ENCODE assay signal across 7 cellular contexts in the genomic region with DNA sequence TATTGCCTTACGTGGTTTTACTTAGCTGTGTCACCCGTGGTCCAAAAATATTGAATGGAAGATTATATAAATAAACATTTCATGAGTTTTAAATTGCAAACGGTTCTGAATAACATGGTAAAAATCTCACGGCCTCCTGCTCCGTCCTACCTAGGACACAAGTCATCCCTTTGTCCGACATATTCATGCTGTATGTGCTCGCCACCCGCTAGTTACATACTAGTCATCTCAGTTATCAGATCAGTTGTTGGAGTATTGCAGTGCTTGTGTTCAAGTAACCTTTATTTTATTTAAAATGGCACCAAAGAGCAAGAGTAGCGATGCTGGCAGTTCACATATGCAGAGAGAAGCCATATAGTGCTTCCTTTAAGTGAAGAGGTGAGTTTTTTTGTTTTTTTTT. TPM values are rescaled to one million over a fixed set of nuclear protein-coding genes. Genes with fewer than 3 reads are reported as not detected.
DNase-seq lines count a peak whose midpoint lies in the region; TF ChIP-seq lines count a peak whose summit lies in the region.
"Not testable (repeated sequence)": the region's sequence is repeated elsewhere in the genome, so short reads cannot be mapped to it uniquely, and the experiment has no call there.

No MANE protein-coding gene starts in this region.

- H4K20me1 ChIP-seq in GM23248 (ENCODE audit: insufficient read depth), result not testable (repeated sequence)

- not testable (repeated sequence) for H3K9ac ChIP-seq in GM23248

- not testable (repeated sequence) for H3K36me3 ChIP-seq in GM23248 (ENCODE audit: low read depth); neutrophil

- not testable (repeated sequence) for H3F3A ChIP-seq in GM23248 (ENCODE audit: insufficient read depth)

- DNase-seq in GM23248 (peak; percentile 5), NCI-H82 (lab: John Stamatoyannopoulos, UW) (peak; percentile 49), choroid plexus epithelial cell (ENCODE audit: low read depth) (peak; percentile 17), inferior parietal cortex (ENCODE audit: extremely low spot score) (peak; percentile 6)
- DNase-seq in activated CD4-positive, alpha-beta T cell treated with anti-CD3 and anti-CD28 coated beads, Interleukin-2, amount 10 ng/mL, durations not matched to agents 7 days and 5 days, result not testable (repeated sequence)

- H3K27me3 Mint-ChIP-seq in activated CD4-positive, alpha-beta T cell treated with anti-CD3 and anti-CD28 coated beads, Interleukin-2, amount 10 ng/mL, durations not matched to agents 7 days and 5 days; activated naive CD8-positive, alpha-beta T cell: not testable (repeated sequence)

- not testable (repeated sequence) for H3K4me3 Mint-ChIP-seq in activated CD4-positive, alpha-beta T cell treated with anti-CD3 and anti-CD28 coated beads, Interleukin-2, amount 10 ng/mL, durations not matched to agents 7 days and 5 days; activated naive CD8-positive, alpha-beta T cell

- H3K9me3 Mint-ChIP-seq in activated CD4-positive, alpha-beta T cell treated with anti-CD3 and anti-CD28 coated beads, Interleukin-2, amount 10 ng/mL, durations not matched to agents 7 days and 5 days; activated naive CD8-positive, alpha-beta T cell (ENCODE audit: low read depth): not testable (repeated sequence)

- H3K27me3 ChIP-seq in GM23248 (replicated peaks; ENCODE audit: insufficient read depth); neutrophil: not testable (repeated sequence)

- H3K27ac ChIP-seq in GM23248, result not testable (repeated sequence)
- peak overlapping the region; percentile 70 for H3K27ac ChIP-seq in neutrophil

- H3K9me2 ChIP-seq in GM23248 (ENCODE audit: insufficient read depth), result not testable (repeated sequence)

- H2AFZ ChIP-seq in GM23248, result not testable (repeated sequence)

- WGBS in GM23248 (ENCODE audit: low coverage in 1 of 2, low lambda C conversion rate in 2 of 2, missing lambda C conversion rate in 2 of 2), 2 experiments, result 87 to 89% methylated on average over 9 of the region's 9 CpGs

- H3K4me1 Mint-ChIP-seq in activated CD4-positive, alpha-beta T cell treated with anti-CD3 and anti-CD28 coated beads, Interleukin-2, amount 10 ng/mL, durations not matched to agents 7 days and 5 days, result peaks cover 28% of the 10 kb centered on the region
- H3K4me1 Mint-ChIP-seq in activated naive CD8-positive, alpha-beta T cell (ENCODE audit: low read depth), result peaks cover 51% of the 10 kb centered on the region

- not testable (repeated sequence) for H3K4me2 ChIP-seq in GM23248 (ENCODE audit: unreplicated experiment)

- not testable (repeated sequence) for H3K9me3 ChIP-seq in GM23248 (ENCODE audit: low read depth); neutrophil

- H3K4me3 ChIP-seq in GM23248; choroid plexus epithelial cell (ENCODE audit: low read depth, low read length); neutrophil (ENCODE audit: low read depth in 1 of 2, low read length in 1 of 2): not testable (repeated sequence)

- not testable (repeated sequence) for TF ChIP-seq CTCF in choroid plexus epithelial cell (conservative IDR thresholded peaks at IDR 0.05; ENCODE audit: low read depth, low read length); neutrophil (IDR thresholded peaks at IDR 0.05)

- peak overlapping the region; percentile 9 for H3K27ac Mint-ChIP-seq in activated CD4-positive, alpha-beta T cell treated with anti-CD3 and anti-CD28 coated beads, Interleukin-2, amount 10 ng/mL, durations not matched to agents 7 days and 5 days
- H3K27ac Mint-ChIP-seq in activated naive CD8-positive, alpha-beta T cell, result peak overlapping the region; percentile 10

- CTCF ChIA-PET in activated CD4-positive, alpha-beta T cell treated with anti-CD3 and anti-CD28 coated beads, Interleukin-2, amount 10 ng/mL, durations not matched to agents 7 days and 5 days (lab: Charles Lee), result not testable (repeated sequence)

- H3K4me1 ChIP-seq in GM23248 (ENCODE audit: insufficient read depth), result not testable (repeated sequence)
- H3K4me1 ChIP-seq in neutrophil (ENCODE audit: control insufficient read depth in 1 of 2, insufficient read depth in 1 of 2, low read depth in 1 of 2, low read length in 1 of 2), result peaks cover 11 to 18% of the 10 kb centered on the region in 2 experiments

- not testable (repeated sequence) for H3K36me3 Mint-ChIP-seq in activated CD4-positive, alpha-beta T cell treated with anti-CD3 and anti-CD28 coated beads, Interleukin-2, amount 10 ng/mL, durations not matched to agents 7 days and 5 days (ENCODE audit: low read depth); activated naive CD8-positive, alpha-beta T cell

- POLR2A ChIA-PET in activated CD4-positive, alpha-beta T cell treated with anti-CD3 and anti-CD28 coated beads, Interleukin-2, amount 10 ng/mL, durations not matched to agents 7 days and 5 days (lab: Charles Lee), result not testable (repeated sequence)

- in situ Hi-C loops in GM23248 (cut with MboI), result not testable (repeated sequence)

- H3K79me2 ChIP-seq in GM23248 (ENCODE audit: insufficient read depth), result peaks cover 97% of the 10 kb centered on the region

RNA-seq across cellular contexts. Expression of a gene that starts 6.8 kb away (rescaled TPM):
- total RNA-seq in GM23248 (2014; rRNA removed; shearing (Covaris generic)), result 47.8 and 51.7 TPM in 2 replicates
- 12.0 and 12.9 TPM in 2 replicates for polyA plus RNA-seq in GM23248 (2016; fragmentation: Nextera tagmentation; extraction: Ambion mirVana)
- 10 to 100 TPM; 46.9 to 52.0 TPM for total RNA-seq in activated CD4-positive, alpha-beta T cell treated with anti-CD3 and anti-CD28 coated beads, Interleukin-2, amount 10 ng/mL, durations not matched to agents 7 days and 5 days
